In the genomic region with DNA sequence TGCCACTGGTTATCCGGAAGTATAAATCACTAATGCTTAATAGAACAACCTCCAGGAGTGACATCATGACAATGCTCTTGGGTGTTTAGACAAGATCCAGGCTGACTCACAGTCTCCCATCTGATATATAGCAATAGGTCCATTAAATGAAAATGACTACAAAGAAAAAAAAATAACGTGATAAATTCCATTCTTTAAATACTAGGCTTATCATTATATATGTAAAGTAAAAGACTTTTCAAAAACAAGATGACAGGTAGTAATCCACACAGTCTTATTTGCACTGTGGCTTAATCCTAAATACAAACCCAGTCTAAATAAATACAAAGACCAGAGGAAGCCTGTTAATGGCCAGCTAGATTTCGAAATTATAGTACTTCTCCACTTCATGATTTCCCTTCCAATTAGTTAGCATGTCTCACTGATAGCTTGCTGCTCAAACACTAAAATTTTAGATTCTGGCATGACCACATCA, we compare ENCODE assay signal across 10 cellular contexts.
DNase-seq lines count a peak whose midpoint lies in the region; ATAC-seq, FAIRE-seq and TF ChIP-seq lines count a peak whose summit lies in the region.
"Had no signal": no experiment of that assay in that cellular context is flagged by ENCODE, and none has a peak within 500 bp of the region (broad histone marks: within the 10 kb centered on the region; RNA-seq: fewer than 3 reads in every experiment).

No MANE protein-coding gene starts in this region.

- H3K4me3 ChIP-seq in astrocyte (ENCODE audit: insufficient read depth, low read depth, low read length) (no peak overlapping the region), HepG2 (replicated peaks in 1 of 3; ENCODE audit: insufficient read depth in 1 of 3, low read depth in 2 of 3, low read length in 3 of 3) (no peak overlapping the region)
- no peak overlapping the region for H3K4me3 ChIP-seq in CD8-positive, alpha-beta T cell (ENCODE audit: low read depth, low read length)
- H3K4me3 ChIP-seq: suprapubic skin had no signal

- H2AFZ ChIP-seq in astrocyte (ENCODE audit: low read depth, low read length): no peak overlapping the region
- no peak overlapping the region for H2AFZ ChIP-seq in HepG2 (ENCODE audit: low read length)

- H3K4me2 ChIP-seq in astrocyte (ENCODE audit: low read length) (no peak overlapping the region), HepG2 (ENCODE audit: low read depth, low read length) (peak overlapping the region; percentile 16; the same call in 1 of the 2 replicates)

- H3K27ac ChIP-seq in astrocyte (ENCODE audit: low read depth, low read length): no peak overlapping the region
- H3K27ac ChIP-seq in HepG2 (ENCODE audit: extremely low read length, insufficient read depth, low read length): no peak overlapping the region
- no peak overlapping the region for H3K27ac ChIP-seq in CD8-positive, alpha-beta T cell (ENCODE audit: low read depth, low read length)
- H3K27ac ChIP-seq: suprapubic skin had no signal

- intact Hi-C loops in HepG2 (cut with micrococcal nuclease; ENCODE audit: unreplicated experiment): no loop called here
- intact Hi-C loops in CD8-positive, alpha-beta T cell (cut with DNase I, micrococcal nuclease): no loop called here

- TF ChIP-seq EP300 in HepG2 (IDR thresholded peaks at IDR 0.05; ENCODE audit: low read depth in 2 of 2, low read length in 2 of 2) (peak in 1 of 2 experiments; percentile 85; a peak in 2 of 4 replicates), HepG2 (CRISPR knock-in tag; IDR thresholded peaks at IDR 0.05; ENCODE audit: borderline replicate concordance) (0 out of 2 replicates have a peak, but pooled peaks have one; percentile 19)

- TF ChIP-seq POLR2A in HepG2 (IDR thresholded peaks at IDR 0.05; ENCODE audit: insufficient read depth in 1 of 2, low read depth in 2 of 2, low read length in 2 of 2): no peak

- DNase-seq in ELR (ENCODE audit: low read depth) (peak; percentile 84), NCI-H1092 (lab: John Stamatoyannopoulos, UW) (peak; percentile 8), astrocyte (ENCODE audit: low read depth) (peak; percentile 68), HepG2 (ENCODE audit: low spot score) (peak; percentile 91), iPS-NIHi11 (ENCODE audit: low spot score) (no peak)
- DNase-seq in CD8-positive, alpha-beta T cell: no peak
- DNase-seq: activated naive CD4-positive, alpha-beta T cell treated with anti-CD3 and anti-CD28 coated beads for 36 hours had no signal

- POLR2A ChIA-PET in HepG2 (lab: Yijun Ruan, JAX): interaction anchor here (2.2 kb wide), 1 partner anchor 195 kb away, joined by 5 read pairs; the partner anchor contains the start of gene PDSS2
- POLR2A ChIA-PET in CD8-positive, alpha-beta T cell (lab: Charles Lee): interaction anchor here (0.5 kb wide), 1 partner anchor 16 kb away, joined by 3 read pairs; no protein-coding TSS in a partner anchor

- in situ Hi-C loops in HepG2 (cut with HindIII; ENCODE audit: extremely low pct_ligation_motif_present, low pct_unique_long_range_greater_than_20kb): no loop called here

- H3K4me3 Mint-ChIP-seq in astrocyte (ENCODE audit: unreplicated experiment): no peak overlapping the region
- H3K4me3 Mint-ChIP-seq in CD8-positive, alpha-beta T cell: no peak overlapping the region
- H3K4me3 Mint-ChIP-seq: activated naive CD4-positive, alpha-beta T cell treated with anti-CD3 and anti-CD28 coated beads for 36 hours had no signal

- H3K36me3 Mint-ChIP-seq in astrocyte (ENCODE audit: low read depth, unreplicated experiment): no peaks in the 10 kb centered on the region
- peaks cover 9% of the 10 kb centered on the region for H3K36me3 Mint-ChIP-seq in CD8-positive, alpha-beta T cell

- H3K9me3 ChIP-seq in astrocyte (ENCODE audit: insufficient read depth, low read depth, low read length) (no peaks in the 10 kb centered on the region), HepG2 (ENCODE audit: low read length) (no peaks in the 10 kb centered on the region)
- H3K9me3 ChIP-seq in CD8-positive, alpha-beta T cell (ENCODE audit: low read length): no peaks in the 10 kb centered on the region
- H3K9me3 ChIP-seq: suprapubic skin had no signal

- no peaks in the 10 kb centered on the region for H3K27me3 ChIP-seq in astrocyte (ENCODE audit: insufficient read depth, low read length)
- H3K27me3 ChIP-seq in HepG2 (ENCODE audit: control insufficient read depth in 1 of 2, insufficient read depth in 2 of 2, low read length in 2 of 2): no peaks in the 10 kb centered on the region
- H3K27me3 ChIP-seq in CD8-positive, alpha-beta T cell (ENCODE audit: insufficient read depth, low read length): no peaks in the 10 kb centered on the region
- H3K27me3 ChIP-seq: suprapubic skin had no signal

- WGBS in HepG2 (ENCODE audit: low lambda C conversion rate): under 1% methylated on average over 3 of the region's 3 CpGs

- TF ChIP-seq RAD21 in HepG2 (CRISPR knock-in tag; IDR thresholded peaks at IDR 0.05): no peak

- H3K36me3 ChIP-seq in astrocyte (ENCODE audit: insufficient read depth, low read length): no peaks in the 10 kb centered on the region
- no peaks in the 10 kb centered on the region for H3K36me3 ChIP-seq in HepG2 (replicated peaks in 1 of 2; ENCODE audit: control insufficient read depth in 1 of 2, insufficient read depth in 2 of 2, low read length in 2 of 2)
- H3K36me3 ChIP-seq in CD8-positive, alpha-beta T cell (ENCODE audit: insufficient read depth, low read length): no peaks in the 10 kb centered on the region
- H3K36me3 ChIP-seq: suprapubic skin had no signal

- H3K4me1 Mint-ChIP-seq in astrocyte (ENCODE audit: low read depth, unreplicated experiment): peaks cover 4% of the 10 kb centered on the region
- H3K4me1 Mint-ChIP-seq in CD8-positive, alpha-beta T cell (ENCODE audit: low read depth): no peaks in the 10 kb centered on the region

- no peaks in the 10 kb centered on the region for H3K79me2 ChIP-seq in astrocyte (ENCODE audit: insufficient read depth, low read length)
- no peaks in the 10 kb centered on the region for H3K79me2 ChIP-seq in HepG2 (ENCODE audit: insufficient read depth, low read length)

- H3K9ac ChIP-seq in astrocyte (ENCODE audit: low read length) (no peak overlapping the region), HepG2 (ENCODE audit: insufficient read depth, low read depth, low read length) (no peak overlapping the region)

- BruUV-seq in HepG2 (replicated peaks; lab: Mats Ljungman, UMichigan): no TSS peak

- H3K27me3 Mint-ChIP-seq in astrocyte (ENCODE audit: low read depth, unreplicated experiment): no peaks in the 10 kb centered on the region
- H3K27me3 Mint-ChIP-seq in CD8-positive, alpha-beta T cell (ENCODE audit: low read depth): no peaks in the 10 kb centered on the region

- CTCF ChIA-PET in HepG2 (lab: Yijun Ruan, JAX; ENCODE audit: low intra/inter-chr PET ratio, low total read pairs): no interaction called here
- CTCF ChIA-PET in CD8-positive, alpha-beta T cell (lab: Charles Lee): no interaction called here

- H3K4me1 ChIP-seq in astrocyte (ENCODE audit: insufficient read depth, low read length): no peaks in the 10 kb centered on the region
- peaks cover 49% of the 10 kb centered on the region for H3K4me1 ChIP-seq in HepG2 (ENCODE audit: insufficient read depth, low read length)
- H3K4me1 ChIP-seq in CD8-positive, alpha-beta T cell (ENCODE audit: insufficient read depth, low read length): no peaks in the 10 kb centered on the region
- H3K4me1 ChIP-seq: suprapubic skin had no signal

- no peak overlapping the region for H3K27ac Mint-ChIP-seq in astrocyte (ENCODE audit: unreplicated experiment)
- no peak overlapping the region for H3K27ac Mint-ChIP-seq in CD8-positive, alpha-beta T cell
- H3K27ac Mint-ChIP-seq: activated naive CD4-positive, alpha-beta T cell treated with anti-CD3 and anti-CD28 coated beads for 36 hours had no signal

- H4K20me1 ChIP-seq in astrocyte (ENCODE audit: insufficient read depth, low read length) (no peaks in the 10 kb centered on the region), HepG2 (ENCODE audit: insufficient read depth, low read length) (no peaks in the 10 kb centered on the region; the same call in 1 of the 2 replicates)

- no peaks in the 10 kb centered on the region for H3K9me3 Mint-ChIP-seq in astrocyte (ENCODE audit: unreplicated experiment)
- H3K9me3 Mint-ChIP-seq in CD8-positive, alpha-beta T cell: no peaks in the 10 kb centered on the region
- H3K9me3 Mint-ChIP-seq: activated naive CD4-positive, alpha-beta T cell treated with anti-CD3 and anti-CD28 coated beads for 36 hours had no signal

- ATAC-seq in HepG2: peak; percentile 96
- no peak for ATAC-seq in GM21825 (IDR thresholded peaks at IDR 0.05; ENCODE audit: unreplicated experiment)
- ATAC-seq in GM18502 (IDR thresholded peaks at IDR 0.05; ENCODE audit: poor library complexity, unreplicated experiment): no peak
- ATAC-seq in CD8-positive, alpha-beta T cell: no peak

- FAIRE-seq in astrocyte (lab: Jason Lieb, UNC) (no peak), HepG2 (lab: Jason Lieb, UNC) (no peak)

- no peak for TF ChIP-seq CTCF in astrocyte (IDR thresholded peaks at IDR 0.05; ENCODE audit: insufficient read depth, low read depth, low read length)
- no peak for TF ChIP-seq CTCF in HepG2 (CRISPR knock-in tag; IDR thresholded peaks at IDR 0.05)
- TF ChIP-seq CTCF in CD8-positive, alpha-beta T cell (IDR thresholded peaks at IDR 0.05): no peak

TF ChIP-seq in HepG2, 621 proteins besides CTCF, POLR2A, EP300 and RAD21 (continues in another document):
- TF ChIP-seq FOXJ3 (CRISPR knock-in tag; IDR thresholded peaks at IDR 0.05; ENCODE audit: borderline replicate concordance): peak; percentile 91; the same call in 1 of the 2 replicates
- peak; percentile 36; the same call in 1 of the 2 replicates for TF ChIP-seq TCF7L2 (IDR thresholded peaks at IDR 0.05; ENCODE audit: low read depth, low read length)
- TF ChIP-seq RARG (CRISPR knock-in tag; IDR thresholded peaks at IDR 0.05; ENCODE audit: low read depth): no peak
- peak; percentile 55 for TF ChIP-seq CEBPG (CRISPR knock-in tag; IDR thresholded peaks at IDR 0.05)
- peak; percentile 18 for TF ChIP-seq ZFP36 (IDR thresholded peaks at IDR 0.05; ENCODE audit: borderline replicate concordance, low read depth, low read length, partially characterized antibody)
- TF ChIP-seq, protein P1, sequence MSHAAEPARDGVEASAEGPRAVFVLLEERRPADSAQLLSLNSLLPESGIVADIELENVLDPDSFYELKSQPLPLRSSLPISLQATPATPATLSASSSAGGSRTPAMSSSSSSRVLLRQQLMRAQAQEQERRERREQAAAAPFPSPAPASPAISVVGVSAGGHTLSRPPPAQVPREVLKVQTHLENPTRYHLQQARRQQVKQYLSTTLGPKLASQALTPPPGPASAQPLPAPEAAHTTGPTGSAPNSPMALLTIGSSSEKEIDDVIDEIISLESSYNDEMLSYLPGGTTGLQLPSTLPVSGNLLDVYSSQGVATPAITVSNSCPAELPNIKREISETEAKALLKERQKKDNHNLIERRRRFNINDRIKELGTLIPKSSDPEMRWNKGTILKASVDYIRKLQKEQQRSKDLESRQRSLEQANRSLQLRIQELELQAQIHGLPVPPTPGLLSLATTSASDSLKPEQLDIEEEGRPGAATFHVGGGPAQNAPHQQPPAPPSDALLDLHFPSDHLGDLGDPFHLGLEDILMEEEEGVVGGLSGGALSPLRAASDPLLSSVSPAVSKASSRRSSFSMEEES (CRISPR knock-in tag; IDR thresholded peaks at IDR 0.05): 0 out of 2 replicates have a peak, but pooled peaks have one; percentile 17
- no peak for TF ChIP-seq MED13 (CRISPR knock-in tag; IDR thresholded peaks at IDR 0.05)
- TF ChIP-seq HCFC1 (IDR thresholded peaks at IDR 0.05; ENCODE audit: low read depth, low read length): no peak
- TF ChIP-seq FOXK2 (IDR thresholded peaks at IDR 0.05): no peak

Comparison
In these comparisons a context has a peak if more than half of its experiments do, and no peak if none do; other contexts are left out.
1. DNase-seq: peak in ELR (single experiment), NCI-H1092 (single experiment), astrocyte (single experiment) and HepG2 (single experiment); none in iPS-NIHi11 (single experiment) and CD8-positive, alpha-beta T cell (0 of 7).